Comparison of ENCODE assay signal across 13 cellular contexts in genomic region chr6:11727995-11728961, GRCh38. TPM values are rescaled to one million over a fixed set of nuclear protein-coding genes. Genes with fewer than 3 reads are reported as not detected.
DNase-seq lines count a peak whose midpoint lies in the region; ATAC-seq lines count a peak whose summit lies in the region.
"Had no signal": no experiment of that assay in that cellular context is flagged by ENCODE, and none has a peak within 500 bp of the region (broad histone marks: within the 10 kb centered on the region; RNA-seq: fewer than 3 reads in every experiment).

No MANE protein-coding gene starts in this region.

- H3K4me1 Mint-ChIP-seq in T-helper 17 cell = peaks cover 57% of the 10 kb centered on the region
- H3K4me1 Mint-ChIP-seq in stimulated activated naive B cell treated with anti-CD40 and anti-IgM and Interleukin-4, amounts not matched to agents 10 μg/mL and 1 μg/mL and 100 μg/mL, for 72 hours = peaks cover 60 to 93% of the 10 kb centered on the region in 2 donors

- H3K36me3 Mint-ChIP-seq in T-helper 17 cell (ENCODE audit: low read depth) = peaks cover 4% of the 10 kb centered on the region
- H3K36me3 Mint-ChIP-seq in stimulated activated naive B cell treated with anti-CD40 and anti-IgM and Interleukin-4, amounts not matched to agents 10 μg/mL and 1 μg/mL and 100 μg/mL, for 72 hours = peaks cover 28 to 35% of the 10 kb centered on the region in 2 donors

- no peaks in the 10 kb centered on the region for H3K9me3 ChIP-seq in T-helper 17 cell (ENCODE audit: control insufficient read depth, low read length, poor library complexity, severe bottlenecking)
- H3K9me3 ChIP-seq: right atrium auricular region had no signal

- H3K27ac Mint-ChIP-seq in T-helper 17 cell = peak overlapping the region; percentile 98
- H3K27ac Mint-ChIP-seq in stimulated activated naive B cell treated with anti-CD40 and anti-IgM and Interleukin-4, amounts not matched to agents 10 μg/mL and 1 μg/mL and 100 μg/mL, for 72 hours = peak overlapping the region; percentile 92

- peaks cover 0 to 5% of the 10 kb centered on the region in 2 donors for H3K9me3 Mint-ChIP-seq in stimulated activated naive B cell treated with anti-CD40 and anti-IgM and Interleukin-4, amounts not matched to agents 10 μg/mL and 1 μg/mL and 100 μg/mL, for 72 hours

- DNase-seq in activated effector memory CD4-positive, alpha-beta T cell treated with Interleukin-2 at 50 U/mL for 16 hours = peak; percentile 16
- no peak for DNase-seq in activated effector memory CD4-positive, alpha-beta T cell treated with anti-CD3 and anti-CD28 coated beads, Interleukin-2, amount 50 U/mL, for 16 hours
- no peak for DNase-seq in T-helper 17 cell
- DNase-seq in activated naive CD4-positive, alpha-beta T cell treated with anti-CD3 and anti-CD28 coated beads, Interleukin-2, amount 50 U/mL, for 16 hours = peak; percentile 43
- DNase-seq in stimulated activated naive B cell treated with anti-CD40 and anti-IgM and Interleukin-4, amounts not matched to agents 10 μg/mL and 1 μg/mL and 100 μg/mL, for 72 hours = peak; percentile 46
- DNase-seq in NCI-H226 = no peak
- DNase-seq in NCI-H748 treated with DMSO at 0.1 percent for 48 hours (lab: John Stamatoyannopoulos, UW) = no peak
- DNase-seq: ACHN, amniotic stem cell, DMS79 treated with DMSO at 0.1 percent for 48 hours, islet precursor cell had no signal

- H3K4me3 Mint-ChIP-seq in T-helper 17 cell = peak overlapping the region; percentile 90
- H3K4me3 Mint-ChIP-seq in stimulated activated naive B cell treated with anti-CD40 and anti-IgM and Interleukin-4, amounts not matched to agents 10 μg/mL and 1 μg/mL and 100 μg/mL, for 72 hours = peak overlapping the region; percentile 86 to 91

- ATAC-seq in T-helper 17 cell = peak; percentile 64
- peak; percentile 39 to 54 for ATAC-seq in stimulated activated naive B cell treated with anti-CD40 and anti-IgM and Interleukin-4, amounts not matched to agents 10 μg/mL and 1 μg/mL and 100 μg/mL, for 72 hours (replicated peaks)
- ATAC-seq in GM19455 (IDR thresholded peaks at IDR 0.05; ENCODE audit: unreplicated experiment) = no peak

- H3K27me3 Mint-ChIP-seq in T-helper 17 cell = no peaks in the 10 kb centered on the region
- no peaks in the 10 kb centered on the region for H3K27me3 Mint-ChIP-seq in stimulated activated naive B cell treated with anti-CD40 and anti-IgM and Interleukin-4, amounts not matched to agents 10 μg/mL and 1 μg/mL and 100 μg/mL, for 72 hours

RNA-seq across cellular contexts. Expression of gene ADTRP, which starts 50.3 kb away (rescaled TPM):
- total RNA-seq in T-helper 17 cell = 10 to 100 TPM; 24.6 to 43.4 TPM
- total RNA-seq: right atrium auricular region had no signal

Comparison
In these comparisons a context has a peak if more than half of its experiments do, and no peak if none do; other contexts are left out.
1. DNase-seq: peak in activated effector memory CD4-positive, alpha-beta T cell treated with Interleukin-2 at 50 U/mL for 16 hours (single experiment), activated naive CD4-positive, alpha-beta T cell treated with anti-CD3 and anti-CD28 coated beads, Interleukin-2, amount 50 U/mL, for 16 hours (single experiment) and stimulated activated naive B cell treated with anti-CD40 and anti-IgM and Interleukin-4, amounts not matched to agents 10 μg/mL and 1 μg/mL and 100 μg/mL, for 72 hours (single experiment); none in activated effector memory CD4-positive, alpha-beta T cell treated with anti-CD3 and anti-CD28 coated beads, Interleukin-2, amount 50 U/mL, for 16 hours (single experiment), T-helper 17 cell (0 of 3), NCI-H226 (single experiment) and NCI-H748 treated with DMSO at 0.1 percent for 48 hours (single experiment).